ENCODE assay signal across 13 cellular contexts in the genomic region with DNA sequence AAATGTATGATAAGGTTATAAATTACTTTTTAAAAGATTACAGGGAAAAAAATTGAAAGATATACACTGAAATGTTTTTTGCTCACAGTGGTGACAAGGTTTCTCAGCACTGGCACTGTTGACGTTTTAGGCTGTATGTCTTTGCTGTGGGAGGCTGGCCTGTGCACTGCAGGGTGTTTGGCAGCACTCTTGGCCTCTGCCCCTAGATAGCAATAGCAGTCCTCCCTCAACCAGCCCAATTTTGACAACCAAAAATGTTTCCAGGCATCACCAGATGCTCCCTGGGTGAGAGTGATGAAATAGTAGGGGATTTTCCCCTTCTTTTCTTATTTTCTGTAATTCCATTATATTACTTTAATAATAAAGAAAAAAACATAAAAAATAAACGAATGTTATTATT. TPM values are rescaled to one million over a fixed set of nuclear protein-coding genes. Genes with fewer than 3 reads are reported as not detected.
DNase-seq lines count a peak whose midpoint lies in the region; ATAC-seq and TF ChIP-seq lines count a peak whose summit lies in the region.
"Had no signal": no experiment of that assay in that cellular context is flagged by ENCODE, and none has a peak within 500 bp of the region (broad histone marks: within the 10 kb centered on the region; RNA-seq: fewer than 3 reads in every experiment).

No MANE protein-coding gene starts in this region.

- H3K4me3 ChIP-seq in OCI-LY3 (ENCODE audit: low read length) (no peak overlapping the region), coronary artery (no peak overlapping the region)

- H3K79me2 ChIP-seq in OCI-LY3 (ENCODE audit: low read length) = peaks cover 16% of the 10 kb centered on the region; the same call in 1 of the 2 replicates

- peaks cover 13% of the 10 kb centered on the region for H3K36me3 ChIP-seq in OCI-LY3 (replicated peaks; ENCODE audit: low read depth, low read length)

- TF ChIP-seq CTCF in OCI-LY3 (IDR thresholded peaks at IDR 0.05; ENCODE audit: low read depth, low read length) (peak; percentile 36; the same call in 1 of the 2 replicates), coronary artery (IDR thresholded peaks at IDR 0.05) (no peak)

- no peak overlapping the region for H2AFZ ChIP-seq in OCI-LY3 (ENCODE audit: low read depth, low read length)

- H3K27ac ChIP-seq in OCI-LY3 (ENCODE audit: low read length) (peak overlapping the region; percentile 77), coronary artery (peak overlapping the region; percentile 39 to 42)

- no peaks in the 10 kb centered on the region for H3K9me3 ChIP-seq in OCI-LY3 (ENCODE audit: insufficient read depth, low read length)

- no peak for ATAC-seq in GM18873 (IDR thresholded peaks at IDR 0.05; ENCODE audit: low FRiP score, unreplicated experiment)
- ATAC-seq: HCT116 had no signal

- H3K27me3 ChIP-seq in OCI-LY3 (ENCODE audit: low read depth, low read length) = no peaks in the 10 kb centered on the region

- DNase-seq in stimulated activated CD4-positive, alpha-beta T cell treated with anti-CD3 and anti-CD28 coated beads, Interleukin-1b, Interleukin-23, amount 100 ng/mL, for 48 hours = peak; percentile 39
- DNase-seq in stimulated activated CD4-positive, alpha-beta T cell treated with anti-CD3 and anti-CD28 coated beads, Interleukin-4, amount 100 ng/mL, for 1 hour = no peak
- DNase-seq in coronary artery (ENCODE audit: low spot score) = no peak
- DNase-seq in NCI-H1105 (lab: John Stamatoyannopoulos, UW) = no peak
- DNase-seq in CD1c-positive myeloid dendritic cell (ENCODE audit: extremely low spot score) = no peak
- DNase-seq in A172 (ENCODE audit: low spot score) = no peak
- DNase-seq: CD4-positive, CD25-positive, alpha-beta regulatory T cell; effector CD8-positive, alpha-beta T cell; MM.1S; NCI-H524 had no signal

- peak overlapping the region; percentile 46 for H3K9ac ChIP-seq in OCI-LY3 (ENCODE audit: low read length)

- no peaks in the 10 kb centered on the region for H4K20me1 ChIP-seq in OCI-LY3 (ENCODE audit: insufficient read depth, low read length)

- peak overlapping the region; percentile 69 for H3K4me2 ChIP-seq in OCI-LY3 (ENCODE audit: low read length)

- peaks cover 88% of the 10 kb centered on the region for H3K4me1 ChIP-seq in OCI-LY3 (ENCODE audit: low read length)

RNA-seq across cellular contexts. Expression of a gene that starts 3.3 kb away (rescaled TPM):
- total RNA-seq in A172 (2014; rRNA removed; shearing (Covaris generic)) = 1.4 and 2.2 TPM in 2 replicates

RNA-seq across cellular contexts. Expression of a gene that starts 15.9 kb away (rescaled TPM):
- total RNA-seq in A172 (2014; rRNA removed; shearing (Covaris generic)) = 11.5 and 25.2 TPM in 2 replicates

RNA-seq across cellular contexts. Expression of a gene that starts 56.7 kb away (rescaled TPM):
- 1.1 TPM in 2 replicates for total RNA-seq in A172 (2014; rRNA removed; shearing (Covaris generic))
